10 cellular contexts compared by ENCODE assay signal in genomic region chr6:122484760-122485159, GRCh38. TPM values are rescaled to one million over a fixed set of nuclear protein-coding genes. Genes with fewer than 3 reads are reported as not detected.
DNase-seq lines count a peak whose midpoint lies in the region; ATAC-seq and TF ChIP-seq lines count a peak whose summit lies in the region.
"Had no signal": no experiment of that assay in that cellular context is flagged by ENCODE, and none has a peak within 500 bp of the region (broad histone marks: within the 10 kb centered on the region; RNA-seq: fewer than 3 reads in every experiment).

No MANE protein-coding gene starts in this region.

- no peaks in the 10 kb centered on the region for H3K79me1 ChIP-seq in mesendoderm (ENCODE audit: low read length)

- H4K5ac ChIP-seq in mesendoderm (ENCODE audit: low read length), result no peak overlapping the region

- H3K27ac ChIP-seq in mesendoderm (ENCODE audit: low read depth, low read length) (no peak overlapping the region), gastrocnemius medialis (no peak overlapping the region)
- H3K27ac ChIP-seq: SK-N-MC had no signal

- ATAC-seq in GM18870 (IDR thresholded peaks at IDR 0.05; ENCODE audit: unreplicated experiment), result peak; percentile 96
- peak; percentile 75 for ATAC-seq in HG02763 (IDR thresholded peaks at IDR 0.05; ENCODE audit: unreplicated experiment)
- no peak for ATAC-seq in gastrocnemius medialis

- WGBS in mesendoderm (ENCODE audit: extremely low coverage, insufficient coverage, low lambda C conversion rate), result no CpG with 5 or more reads among the region's 4 CpGs

- H3K23ac ChIP-seq in mesendoderm (ENCODE audit: low read length), result no peak overlapping the region

- no peak overlapping the region for H2BK15ac ChIP-seq in mesendoderm (replicated peaks; ENCODE audit: low read depth)

- intact Hi-C loops in gastrocnemius medialis (cut with DNase I; ENCODE audit: low total_unique reads), result no loop called here

- no peak for TF ChIP-seq POLR2A in gastrocnemius medialis (IDR thresholded peaks at IDR 0.05)

- H3K79me2 ChIP-seq in mesendoderm (ENCODE audit: control insufficient read depth, insufficient read depth, low read length), result peaks cover 25% of the 10 kb centered on the region

- in situ Hi-C loops in gastrocnemius medialis (cut with MboI; ENCODE audit: low sequenced_read_pairs in 4 of 4), result loop anchor here in 1 of 4 donors (25.0 kb wide), 1 partner anchor 97 kb away; the partner anchor contains the start of gene HSF2

- TF ChIP-seq CTCF in gastrocnemius medialis (IDR thresholded peaks at IDR 0.05 in 4 of 5, conservative IDR thresholded peaks at IDR 0.05 in 1 of 5), result no peak
- no peak for TF ChIP-seq CTCF in GM10266 (IDR thresholded peaks at IDR 0.05; ENCODE audit: control insufficient read depth, insufficient read depth, low read depth, missing control alignments)

- no peak overlapping the region for H4K8ac ChIP-seq in mesendoderm (ENCODE audit: low read depth, low read length)

- peak overlapping the region; percentile 69 for H3K56ac ChIP-seq in mesendoderm (ENCODE audit: low read length)

- H3K4me2 ChIP-seq in mesendoderm (ENCODE audit: low read length), result peak overlapping the region; percentile 29

- H2BK5ac ChIP-seq in mesendoderm (ENCODE audit: low read length), result no peak overlapping the region

- H3K4me3 ChIP-seq in mesendoderm (ENCODE audit: low read length) (no peak overlapping the region), gastrocnemius medialis (no peak overlapping the region)
- H3K4me3 ChIP-seq: SK-N-MC had no signal

- H3K27me3 ChIP-seq in mesendoderm (ENCODE audit: insufficient read depth, low read length, poor library complexity), result no peaks in the 10 kb centered on the region
- H3K27me3 ChIP-seq in gastrocnemius medialis, result no peaks in the 10 kb centered on the region

- H3K36me3 ChIP-seq in mesendoderm (ENCODE audit: control insufficient read depth, insufficient read depth, low read length), result no peaks in the 10 kb centered on the region
- no peaks in the 10 kb centered on the region for H3K36me3 ChIP-seq in gastrocnemius medialis

- H3K18ac ChIP-seq in mesendoderm (ENCODE audit: low read length), result no peak overlapping the region

- H3K9ac ChIP-seq in mesendoderm (ENCODE audit: low read length), result peak overlapping the region; percentile 39

- H3K9me3 ChIP-seq in gastrocnemius medialis, result no peaks in the 10 kb centered on the region

- H2AK5ac ChIP-seq in mesendoderm (ENCODE audit: low read length), result no peak overlapping the region

- no peak overlapping the region for H2BK120ac ChIP-seq in mesendoderm (ENCODE audit: low read depth, low read length)

- DNase-seq in NAMALWA (ENCODE audit: low spot score), result peak; percentile 52
- no peak for DNase-seq in mesendoderm
- no peak for DNase-seq in gastrocnemius medialis
- DNase-seq in NK-92 treated with Interleukin-12 subunit alpha and Interleukin-12 subunit beta, amount 100 ng/mL, for 24 hours (lab: John Stamatoyannopoulos, UW), result no peak
- DNase-seq in stimulated activated CD4-positive, alpha-beta T cell treated with anti-CD3 and anti-CD28 coated beads, Interleukin-4, amount 100 ng/mL, for 1 hour, result no peak
- DNase-seq in GM10266 (ENCODE audit: extremely low spot score), result no peak
- DNase-seq: EL had no signal

- no peaks in the 10 kb centered on the region for H3K4me1 ChIP-seq in mesendoderm (ENCODE audit: control insufficient read depth, low read depth, low read length)
- no peaks in the 10 kb centered on the region for H3K4me1 ChIP-seq in gastrocnemius medialis

- no peak overlapping the region for H3K4ac ChIP-seq in mesendoderm (ENCODE audit: low read depth, low read length)

RNA-seq across cellular contexts. Expression of gene SERINC1, which starts 13.2 kb away (rescaled TPM):
- 34.0 TPM for polyA plus RNA-seq in mesendoderm (2013, experiment 1 of 2)
- 33.1 TPM for polyA plus RNA-seq in mesendoderm (2013, experiment 2 of 2)
- 100 to 1,000 TPM; 161 to 273 (median 198) TPM for total RNA-seq in gastrocnemius medialis

Comparison
In these comparisons a context has a peak if more than half of its experiments do, and no peak if none do; other contexts are left out.
1. ATAC-seq: peak in GM18870 (single experiment) and HG02763 (single experiment); none in gastrocnemius medialis (0 of 2).